8 cellular contexts compared by ENCODE assay signal in the genomic region with DNA sequence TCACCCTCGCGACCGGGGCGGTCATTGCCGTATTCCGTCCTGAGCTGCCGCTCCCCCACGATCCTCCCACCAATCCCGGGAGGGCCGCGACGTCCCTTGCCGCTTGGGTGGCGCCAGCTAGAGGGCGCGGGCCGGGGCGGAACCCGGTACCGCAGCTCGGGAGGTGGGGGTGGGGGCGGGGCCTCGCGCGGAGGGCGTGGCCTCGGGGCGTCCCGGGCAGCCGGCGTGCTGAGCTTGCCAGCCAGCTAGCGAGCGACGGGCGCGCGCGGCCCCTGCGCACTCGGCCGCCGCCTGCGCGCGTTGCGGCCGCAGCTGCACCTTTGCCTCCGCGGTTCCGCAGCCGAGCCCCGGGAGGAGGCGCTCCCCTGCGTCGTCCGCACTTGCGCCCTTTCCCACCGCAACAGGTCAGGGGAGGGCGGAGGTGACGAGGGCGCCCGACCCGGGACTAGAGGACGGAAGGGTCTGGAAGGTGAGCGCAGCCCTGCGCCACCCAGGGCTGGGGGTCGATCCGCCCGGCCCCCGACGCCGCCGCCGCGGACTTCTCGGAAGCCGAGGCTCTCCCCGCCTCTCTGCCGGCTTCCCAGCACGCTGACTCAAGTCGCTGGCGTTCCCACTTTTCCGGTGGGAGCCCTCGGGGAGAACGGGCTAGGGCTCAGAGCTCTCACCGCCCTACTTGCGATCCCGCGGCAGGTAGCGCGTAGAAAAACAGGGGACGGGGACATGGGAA. TPM values are rescaled to one million over a fixed set of nuclear protein-coding genes. Genes with fewer than 3 reads are reported as not detected.
DNase-seq lines count a peak whose midpoint lies in the region; ATAC-seq and TF ChIP-seq lines count a peak whose summit lies in the region.

A gene with protein sequence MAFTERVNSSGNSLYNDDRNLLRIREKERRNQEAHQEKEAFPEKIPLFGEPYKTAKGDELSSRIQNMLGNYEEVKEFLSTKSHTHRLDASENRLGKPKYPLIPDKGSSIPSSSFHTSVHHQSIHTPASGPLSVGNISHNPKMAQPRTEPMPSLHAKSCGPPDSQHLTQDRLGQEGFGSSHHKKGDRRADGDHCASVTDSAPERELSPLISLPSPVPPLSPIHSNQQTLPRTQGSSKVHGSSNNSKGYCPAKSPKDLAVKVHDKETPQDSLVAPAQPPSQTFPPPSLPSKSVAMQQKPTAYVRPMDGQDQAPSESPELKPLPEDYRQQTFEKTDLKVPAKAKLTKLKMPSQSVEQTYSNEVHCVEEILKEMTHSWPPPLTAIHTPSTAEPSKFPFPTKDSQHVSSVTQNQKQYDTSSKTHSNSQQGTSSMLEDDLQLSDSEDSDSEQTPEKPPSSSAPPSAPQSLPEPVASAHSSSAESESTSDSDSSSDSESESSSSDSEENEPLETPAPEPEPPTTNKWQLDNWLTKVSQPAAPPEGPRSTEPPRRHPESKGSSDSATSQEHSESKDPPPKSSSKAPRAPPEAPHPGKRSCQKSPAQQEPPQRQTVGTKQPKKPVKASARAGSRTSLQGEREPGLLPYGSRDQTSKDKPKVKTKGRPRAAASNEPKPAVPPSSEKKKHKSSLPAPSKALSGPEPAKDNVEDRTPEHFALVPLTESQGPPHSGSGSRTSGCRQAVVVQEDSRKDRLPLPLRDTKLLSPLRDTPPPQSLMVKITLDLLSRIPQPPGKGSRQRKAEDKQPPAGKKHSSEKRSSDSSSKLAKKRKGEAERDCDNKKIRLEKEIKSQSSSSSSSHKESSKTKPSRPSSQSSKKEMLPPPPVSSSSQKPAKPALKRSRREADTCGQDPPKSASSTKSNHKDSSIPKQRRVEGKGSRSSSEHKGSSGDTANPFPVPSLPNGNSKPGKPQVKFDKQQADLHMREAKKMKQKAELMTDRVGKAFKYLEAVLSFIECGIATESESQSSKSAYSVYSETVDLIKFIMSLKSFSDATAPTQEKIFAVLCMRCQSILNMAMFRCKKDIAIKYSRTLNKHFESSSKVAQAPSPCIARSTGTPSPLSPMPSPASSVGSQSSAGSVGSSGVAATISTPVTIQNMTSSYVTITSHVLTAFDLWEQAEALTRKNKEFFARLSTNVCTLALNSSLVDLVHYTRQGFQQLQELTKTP (plus strand): TSS at position 240 of the 727 bp plus-strand sequence. CDS start 13,523 bp downstream, outside the sequence.

- H4K5ac ChIP-seq in IMR-90 (ENCODE audit: low read depth, low read length) = peak within 1 kb of the TSS; percentile 61

- 0% methylated on average over 11 of the region's 92 CpGs; no CpG with 5 or more reads in 1 of the 2 experiments for WGBS in IMR-90 (ENCODE audit: extremely low coverage in 2 of 2, insufficient read length in 1 of 2), 2 experiments

- H3K9me2 ChIP-seq in OCI-LY7 (ENCODE audit: insufficient read depth, low read length) = no peaks in the 10 kb centered on the region

- peak; percentile 48 for ATAC-seq in GM21528 (IDR thresholded peaks at IDR 0.05; ENCODE audit: low FRiP score, unreplicated experiment)
- ATAC-seq in IMR-90 (ENCODE audit: low read depth) = peak; percentile 94

- POLR2A ChIA-PET in IMR-90 (lab: Charles Lee; ENCODE audit: unreplicated experiment) = interaction anchor here (1.3 kb wide), 1 partner anchor 71 kb away, joined by 6 read pairs; no protein-coding TSS in a partner anchor
- POLR2A ChIA-PET in OCI-LY7 (lab: Charles Lee) = interaction anchor here (0.6 to 7.5 kb wide), 13 partner anchors 10 to 1254 kb away, joined by 3 to 125 read pairs (median 10); no protein-coding TSS in a partner anchor

- H3K27me3 ChIP-seq in IMR-90 (ENCODE audit: control insufficient read depth, insufficient read depth, low read length) (no peaks in the 10 kb centered on the region), mucosa of rectum (ENCODE audit: control insufficient read depth in 2 of 2, insufficient read depth in 2 of 2, low read length in 2 of 2) (no peaks in the 10 kb centered on the region)

- peak within 1 kb of the TSS; percentile 82 for H3K27ac ChIP-seq in IMR-90 (ENCODE audit: insufficient read depth, low read length)
- H3K27ac ChIP-seq in OCI-LY7 (ENCODE audit: low read depth, low read length, poor library complexity, severe bottlenecking) = peak within 1 kb of the TSS; percentile 85
- peak within 1 kb of the TSS; percentile 98 for H3K27ac ChIP-seq in epithelial cell of prostate
- peak within 1 kb of the TSS; percentile 98 for H3K27ac ChIP-seq in mucosa of rectum (ENCODE audit: low read depth in 2 of 2, low read length in 2 of 2)

- H2AFZ ChIP-seq in IMR-90 (replicated peaks; ENCODE audit: low read length, poor library complexity) (peak within 1 kb of the TSS; percentile 97), OCI-LY7 (ENCODE audit: low read length) (peak within 1 kb of the TSS; percentile 84; the same call in 1 of the 2 replicates)

- peaks cover 8 to 43% of the 10 kb centered on the region in 2 experiments; a peak in 3 of 4 replicates for H3K79me1 ChIP-seq in IMR-90 (ENCODE audit: low read depth in 1 of 2, low read length in 2 of 2)

- H3K23ac ChIP-seq in IMR-90 (ENCODE audit: low read depth, low read length) = peak within 1 kb of the TSS; percentile 95

- intact Hi-C loops in IMR-90 (cut with micrococcal nuclease) = loop anchor here (1.0 kb wide), 1 partner anchor 71 kb away; no protein-coding TSS in a partner anchor
- intact Hi-C loops in OCI-LY7 (cut with micrococcal nuclease; ENCODE audit: unreplicated experiment) = loop anchor here (1.0 to 5.0 kb wide), 4 partner anchors 26 to 286 kb away; a partner anchor contains a TSS

- H3K79me2 ChIP-seq in OCI-LY7 (ENCODE audit: insufficient read depth, low read depth, low read length) = peaks cover 46% of the 10 kb centered on the region

- H3K4me2 ChIP-seq in IMR-90 (ENCODE audit: low read depth, low read length) (peak within 1 kb of the TSS; percentile 77), OCI-LY7 (ENCODE audit: low read length) (peak within 1 kb of the TSS; percentile 93)

- peak within 1 kb of the TSS; percentile 83 for H3K4ac ChIP-seq in IMR-90 (ENCODE audit: low read depth, low read length)

- BruUV-seq in IMR-90 (replicated peaks; lab: Mats Ljungman, UMichigan) = no TSS peak
- no TSS peak for BruUV-seq in OCI-LY7 (replicated peaks; lab: Mats Ljungman, UMichigan)

- H3K18ac ChIP-seq in IMR-90 (ENCODE audit: low read depth, low read length) = peak within 1 kb of the TSS; percentile 62

- peak within 1 kb of the TSS; percentile 62 for H2AK5ac ChIP-seq in IMR-90 (ENCODE audit: low read depth, low read length)

- H2BK20ac ChIP-seq in IMR-90 (ENCODE audit: low read depth, low read length) = peak within 1 kb of the TSS; percentile 22; the same call in 1 of the 2 replicates

- peak; percentile 78 for TF ChIP-seq POLR2A in IMR-90 (IDR thresholded peaks at IDR 0.05; ENCODE audit: low read depth, low read length)

- CTCF ChIA-PET in IMR-90 (lab: Yijun Ruan, JAX) (interaction anchor here (0.6 to 3.9 kb wide), 5 partner anchors 12 to 157 kb away, joined by 3 to 14 read pairs (median 5); no protein-coding TSS in a partner anchor), OCI-LY7 (lab: Charles Lee; ENCODE audit: unreplicated experiment) (interaction anchor here (0.6 to 2.2 kb wide), 8 partner anchors 11 to 1341 kb away, joined by 3 to 7 read pairs (median 3); no protein-coding TSS in a partner anchor)

- peak within 1 kb of the TSS; percentile 42; the same call in 1 of the 3 replicates for H2BK15ac ChIP-seq in IMR-90 (ENCODE audit: low read depth, low read length)

- dilution Hi-C loops in IMR-90 (cut with HindIII; ENCODE audit: low sequenced_read_pairs, unreplicated experiment) = no loop called here

- H3K4me1 ChIP-seq in IMR-90 (ENCODE audit: control insufficient read depth, insufficient read depth, low read length) = peaks cover 5% of the 10 kb centered on the region
- H3K4me1 ChIP-seq in OCI-LY7 (ENCODE audit: insufficient read depth, low read length, poor library complexity, severe bottlenecking) = peaks cover 47% of the 10 kb centered on the region
- peaks cover 22 to 33% of the 10 kb centered on the region in 2 donors for H3K4me1 ChIP-seq in mucosa of rectum (ENCODE audit: control insufficient read depth in 2 of 2, insufficient read depth in 2 of 2, low read length in 2 of 2)

- DNase-seq in DMS 273 treated with DMSO at 0.1 percent for 48 hours (lab: John Stamatoyannopoulos, UW) (peak; percentile 65), IMR-90 (peak; percentile 79), OCI-LY7 (ENCODE audit: low spot score) (peak; percentile 91), activated T-cell treated with anti-CD3 and anti-CD28 coated beads for 24 hours (ENCODE audit: low read depth) (peak; percentile 85), epithelial cell of prostate (ENCODE audit: low read depth, low spot score) (no peak)
- DNase-seq in stimulated activated CD8-positive, alpha-beta memory T cell treated with anti-CD3 and anti-CD28 coated beads, Interleukin-7, amount 100 ng/mL, for 1 hour (ENCODE audit: low read depth in 2 of 2) = peak; percentile 65 to 74

- no peaks in the 10 kb centered on the region; the same call in 1 of the 2 replicates for H3K9me1 ChIP-seq in IMR-90 (ENCODE audit: insufficient read depth, low read length)

- peak within 1 kb of the TSS; percentile 90 for H3K14ac ChIP-seq in IMR-90 (replicated peaks; ENCODE audit: low read depth, low read length)

- peak within 1 kb of the TSS; percentile 82 for H2BK120ac ChIP-seq in IMR-90 (ENCODE audit: low read depth, low read length)

- peak within 1 kb of the TSS; percentile 97 for H2AK9ac ChIP-seq in IMR-90 (replicated peaks; ENCODE audit: low read depth, low read length, poor library complexity)

- peak within 1 kb of the TSS; percentile 80 for H3K4me3 ChIP-seq in IMR-90 (ENCODE audit: insufficient read depth, low read depth, low read length)
- peak within 1 kb of the TSS; percentile 92 for H3K4me3 ChIP-seq in OCI-LY7 (ENCODE audit: low read depth, low read length, poor library complexity, severe bottlenecking)
- H3K4me3 ChIP-seq in mucosa of rectum (ENCODE audit: low read length in 2 of 2) = peak within 1 kb of the TSS; percentile 86 to 94

- H3K56ac ChIP-seq in IMR-90 (ENCODE audit: extremely low read depth, insufficient read depth, low read length) = peak within 1 kb of the TSS; percentile 96

- peak within 1 kb of the TSS; percentile 86 for H2BK5ac ChIP-seq in IMR-90 (ENCODE audit: low read depth, low read length, poor library complexity, severe bottlenecking)

- H3K9ac ChIP-seq in IMR-90 (ENCODE audit: low read depth, low read length) (peak within 1 kb of the TSS; percentile 84), mucosa of rectum (ENCODE audit: low read depth in 1 of 2, low read length in 2 of 2) (peak within 1 kb of the TSS; percentile 93 to 95)

- 0 out of 2 replicates have a peak, but pooled peaks have one; percentile 15 for TF ChIP-seq RAD21 in IMR-90 (IDR thresholded peaks at IDR 0.05; ENCODE audit: low read length)

- peak within 1 kb of the TSS; percentile 87 to 99 for H4K8ac ChIP-seq in IMR-90 (ENCODE audit: low read depth in 2 of 2, low read length in 2 of 2)

- in situ Hi-C loops in IMR-90 (cut with MboI; ENCODE audit: low sequenced_read_pairs) = no loop called here

- H3K9me3 ChIP-seq in IMR-90 (ENCODE audit: control insufficient read depth, insufficient read depth, low read length) (no peaks in the 10 kb centered on the region), OCI-LY7 (ENCODE audit: low read length) (no peaks in the 10 kb centered on the region), mucosa of rectum (ENCODE audit: control insufficient read depth in 2 of 2, low read length in 2 of 2) (no peaks in the 10 kb centered on the region)

- H3K36me3 ChIP-seq in IMR-90 (ENCODE audit: control insufficient read depth, insufficient read depth, low read length) (no peaks in the 10 kb centered on the region), OCI-LY7 (ENCODE audit: insufficient read depth, low read length) (peaks cover 8% of the 10 kb centered on the region), mucosa of rectum (ENCODE audit: control insufficient read depth in 2 of 2, insufficient read depth in 2 of 2, low read length in 2 of 2) (peaks cover 7 to 8% of the 10 kb centered on the region in 2 donors)

- peak within 1 kb of the TSS; percentile 82 for H4K91ac ChIP-seq in IMR-90 (ENCODE audit: insufficient read depth, low read depth, low read length)

- TF ChIP-seq CTCF in IMR-90 (conservative IDR thresholded peaks at IDR 0.05; ENCODE audit: low read depth, low read length) = peak; percentile 40
- TF ChIP-seq CTCF in OCI-LY7 (conservative IDR thresholded peaks at IDR 0.05; ENCODE audit: low read length) = peak; percentile 58

- H4K20me1 ChIP-seq in IMR-90 (ENCODE audit: insufficient read depth, low read length) (peaks cover 5% of the 10 kb centered on the region; the same call in 1 of the 2 replicates), OCI-LY7 (ENCODE audit: insufficient read depth, low read length) (peaks cover 9% of the 10 kb centered on the region)

RNA-seq across cellular contexts. Expression of the gene that starts here (rescaled TPM):
- total RNA-seq in IMR-90 (2012; rRNA removed) (7.0 and 10.8 TPM in 2 replicates), OCI-LY7 (2022) (69.7 and 81.4 TPM in 2 replicates)
- 9.6 and 11.4 TPM in 2 replicates for polyA plus RNA-seq in IMR-90 (2012; rRNA removed)
- 1.8 and 3.5 TPM in 2 replicates for polyA plus RNA-seq in IMR-90 (2012; cell fraction: cytosol; rRNA removed)
- polyA plus RNA-seq in IMR-90 (2012; cell fraction: nucleus; rRNA removed; ENCODE audit: low replicate concordance) = 6.8 and 17.8 TPM in 2 replicates
- total RNA-seq in OCI-LY7 (2014; rRNA removed; shearing (Covaris generic)) = 28.7 and 29.9 TPM in 2 replicates
